ENCODE assay signal across 11 cellular contexts in the genomic region with DNA sequence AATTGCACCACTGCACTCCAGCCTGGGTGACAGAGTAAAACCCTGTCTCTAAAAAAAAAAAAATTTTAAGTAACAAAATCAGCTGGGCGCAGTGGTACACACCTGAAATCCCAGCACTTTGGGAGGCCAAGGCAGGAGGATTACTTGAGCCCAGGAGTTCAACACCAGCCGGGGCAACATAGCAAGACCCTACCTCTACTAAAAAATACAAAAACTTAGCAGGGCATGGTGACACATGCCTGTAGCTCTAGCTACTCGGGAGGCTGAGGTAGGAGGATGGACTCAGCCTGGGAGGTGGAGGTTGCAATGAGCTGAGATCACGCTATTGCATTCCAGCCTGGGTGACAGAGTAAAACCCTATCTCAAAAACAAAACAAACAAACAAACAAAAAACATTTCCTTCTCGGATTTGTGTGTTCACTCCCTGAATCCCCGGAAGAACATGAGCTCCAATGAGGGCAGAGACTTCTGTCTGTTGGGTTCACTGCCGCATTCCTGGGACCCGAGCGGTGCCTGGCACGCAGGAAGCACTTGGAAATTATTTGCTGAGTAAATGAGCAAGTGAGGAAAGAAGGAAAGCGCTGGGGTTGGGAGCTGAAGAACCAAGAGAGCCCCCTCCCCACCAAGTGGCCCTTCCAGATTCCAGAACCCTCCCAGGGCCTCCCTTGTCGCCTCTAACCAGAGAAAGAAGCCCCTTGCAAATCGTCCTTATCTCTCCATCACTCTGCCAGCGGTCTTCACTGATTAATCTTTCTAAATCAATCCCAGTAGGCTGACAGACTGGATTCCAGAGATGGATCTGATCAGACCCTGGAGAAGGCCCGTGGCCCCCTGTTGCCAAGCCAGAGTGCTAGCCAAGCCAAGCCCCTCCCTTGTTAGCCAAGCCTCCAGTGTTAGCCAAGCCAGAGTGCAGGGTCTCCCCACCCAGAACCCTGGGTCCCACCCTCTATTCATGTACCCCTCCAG. TPM values are rescaled to one million over a fixed set of nuclear protein-coding genes. Genes with fewer than 3 reads are reported as not detected.
A peak's percentile ranks its signal among the peaks of the same experiment; 100 is the strongest.
DNase-seq lines count a peak whose midpoint lies in the region; ATAC-seq and TF ChIP-seq lines count a peak whose summit lies in the region.
"Had no signal": no experiment of that assay in that cellular context is flagged by ENCODE, and none has a peak within 500 bp of the region (broad histone marks: within the 10 kb centered on the region; RNA-seq: fewer than 3 reads in every experiment).

No MANE protein-coding gene starts in this region.

- no peaks in the 10 kb centered on the region for H3K36me3 ChIP-seq in prostate gland

- H3K9me3 ChIP-seq in prostate gland = no peaks in the 10 kb centered on the region

- intact Hi-C loops in Calu3 (cut with micrococcal nuclease; ENCODE audit: unreplicated experiment) = no loop called here
- intact Hi-C loops in prostate gland (cut with DNase I) = no loop called here
- intact Hi-C loops in activated CD4-positive, alpha-beta T cell treated with anti-CD3 and anti-CD28 coated beads, Interleukin-2, amount 10 ng/mL, durations not matched to agents 24 days and 14 days (cut with micrococcal nuclease) = no loop called here

- H3K27ac ChIP-seq in RWPE1 = peak overlapping the region; percentile 100
- peak overlapping the region; percentile 99 to 100 for H3K27ac ChIP-seq in prostate gland

- TF ChIP-seq POLR2A in prostate gland (IDR thresholded peaks at IDR 0.05) = no peak

- no peak for ATAC-seq in HG03469 (IDR thresholded peaks at IDR 0.05; ENCODE audit: unreplicated experiment)
- ATAC-seq: naive thymus-derived CD4-positive, alpha-beta T cell had no signal

- CTCF ChIA-PET in Calu3 (lab: Charles Lee) = interaction anchor here (0.7 to 1.3 kb wide), 7 partner anchors 9 to 177 kb away, joined by 3 to 6 read pairs (median 3); no protein-coding TSS in a partner anchor
- CTCF ChIA-PET in RWPE1 (lab: Yijun Ruan, JAX) = interaction anchor here (0.6 to 1.0 kb wide), 6 partner anchors 11 to 486 kb away, joined by 4 to 6 read pairs (median 4); no protein-coding TSS in a partner anchor

- POLR2A ChIA-PET in RWPE1 (lab: Yijun Ruan, JAX; ENCODE audit: low non-redundant PET) = interaction anchor here (0.6 kb wide), 1 partner anchor 14 kb away, joined by 9 read pairs; no protein-coding TSS in a partner anchor

- H3K9me3 Mint-ChIP-seq in Calu3 (ENCODE audit: low read depth, unreplicated experiment) = no peaks in the 10 kb centered on the region
- H3K9me3 Mint-ChIP-seq in activated CD4-positive, alpha-beta T cell treated with anti-CD3 and anti-CD28 coated beads, Interleukin-2, amount 10 ng/mL, durations not matched to agents 24 days and 14 days = no peaks in the 10 kb centered on the region
- H3K9me3 Mint-ChIP-seq: activated CD4-positive, alpha-beta memory T cell treated with anti-CD3 and anti-CD28 coated beads for 36 hours; naive thymus-derived CD4-positive, alpha-beta T cell had no signal

- TSS peak; percentile 1 for BruUV-seq in Calu3 (replicated peaks; lab: Mats Ljungman, UMichigan)

- peak overlapping the region; percentile 99 for H3K4me3 Mint-ChIP-seq in Calu3 (ENCODE audit: low read depth, unreplicated experiment)
- H3K4me3 Mint-ChIP-seq in activated CD4-positive, alpha-beta T cell treated with anti-CD3 and anti-CD28 coated beads, Interleukin-2, amount 10 ng/mL, durations not matched to agents 24 days and 14 days = no peak overlapping the region
- H3K4me3 Mint-ChIP-seq: activated CD4-positive, alpha-beta memory T cell treated with anti-CD3 and anti-CD28 coated beads for 36 hours had no signal

- H3K27ac Mint-ChIP-seq in Calu3 (ENCODE audit: unreplicated experiment) = peak overlapping the region; percentile 94
- H3K27ac Mint-ChIP-seq in activated CD4-positive, alpha-beta T cell treated with anti-CD3 and anti-CD28 coated beads, Interleukin-2, amount 10 ng/mL, durations not matched to agents 24 days and 14 days = no peak overlapping the region
- H3K27ac Mint-ChIP-seq: activated CD4-positive, alpha-beta memory T cell treated with anti-CD3 and anti-CD28 coated beads for 36 hours had no signal

- WGBS in prostate gland = 32% methylated on average over 15 of the region's 15 CpGs

- no peak overlapping the region for H3K4me3 ChIP-seq in fibroblast of the aortic adventitia (ENCODE audit: low read depth, low read length)
- peak overlapping the region in 1 of 2 donors; percentile 98 for H3K4me3 ChIP-seq in prostate gland

- TF ChIP-seq CTCF in Calu3 (IDR thresholded peaks at IDR 0.05; ENCODE audit: unreplicated experiment) = no peak
- no peak for TF ChIP-seq CTCF in RWPE1 (conservative IDR thresholded peaks at IDR 0.05; ENCODE audit: low read depth)
- no peak for TF ChIP-seq CTCF in fibroblast of the aortic adventitia (IDR thresholded peaks at IDR 0.05; ENCODE audit: insufficient read depth, low read length)
- no peak for TF ChIP-seq CTCF in prostate gland (IDR thresholded peaks at IDR 0.05)

- peaks cover 33% of the 10 kb centered on the region for H3K4me1 Mint-ChIP-seq in Calu3 (ENCODE audit: low read depth, unreplicated experiment)
- H3K4me1 Mint-ChIP-seq in activated CD4-positive, alpha-beta T cell treated with anti-CD3 and anti-CD28 coated beads, Interleukin-2, amount 10 ng/mL, durations not matched to agents 24 days and 14 days = peaks cover 8% of the 10 kb centered on the region

- no peaks in the 10 kb centered on the region for H3K27me3 ChIP-seq in prostate gland (replicated peaks; ENCODE audit: insufficient read depth)

- peak; percentile 42 for DNase-seq in Calu3
- no peak for DNase-seq in RWPE1 (ENCODE audit: low spot score)
- peak; percentile 35 for DNase-seq in fibroblast of the aortic adventitia (ENCODE audit: low read depth)
- no peak for DNase-seq in prostate gland (ENCODE audit: low spot score)
- no peak for DNase-seq in NAMALWA (ENCODE audit: low spot score)
- no peak for DNase-seq in NCI-H1694 (lab: John Stamatoyannopoulos, UW)
- DNase-seq in activated CD4-positive, alpha-beta T cell treated with anti-CD3 and anti-CD28 coated beads, Interleukin-2, amount 10 ng/mL, durations not matched to agents 24 days and 14 days = no peak
- DNase-seq: activated CD4-positive, alpha-beta memory T cell treated with anti-CD3 and anti-CD28 coated beads for 36 hours; naive thymus-derived CD4-positive, alpha-beta T cell; NK-92 treated with Interleukin-12 subunit alpha and Interleukin-12 subunit beta, amount 100 ng/mL, for 24 hours had no signal

- H3K36me3 Mint-ChIP-seq in Calu3 (ENCODE audit: insufficient read depth, unreplicated experiment) = peaks cover 86% of the 10 kb centered on the region
- no peaks in the 10 kb centered on the region for H3K36me3 Mint-ChIP-seq in activated CD4-positive, alpha-beta T cell treated with anti-CD3 and anti-CD28 coated beads, Interleukin-2, amount 10 ng/mL, durations not matched to agents 24 days and 14 days (ENCODE audit: low read depth)
- H3K36me3 Mint-ChIP-seq: activated CD4-positive, alpha-beta memory T cell treated with anti-CD3 and anti-CD28 coated beads for 36 hours; naive thymus-derived CD4-positive, alpha-beta T cell had no signal

- peaks cover 10% of the 10 kb centered on the region for H3K4me1 ChIP-seq in prostate gland (replicated peaks)

- no peaks in the 10 kb centered on the region for H3K27me3 Mint-ChIP-seq in Calu3 (ENCODE audit: unreplicated experiment)
- H3K27me3 Mint-ChIP-seq in activated CD4-positive, alpha-beta T cell treated with anti-CD3 and anti-CD28 coated beads, Interleukin-2, amount 10 ng/mL, durations not matched to agents 24 days and 14 days = peaks cover 61% of the 10 kb centered on the region

RNA-seq across cellular contexts. Expression of gene TNRC18, which starts 6.2 kb away (rescaled TPM):
- 213 and 218 TPM in 2 replicates for total RNA-seq in Calu3 (2022)
- 57.8 and 155 TPM in 2 replicates for total RNA-seq in fibroblast of the aortic adventitia (ENCODE audit: low replicate concordance)
- total RNA-seq in prostate gland = 100 to 1,000 TPM; 138 to 290 TPM
- 40.0 and 43.3 TPM in 2 replicates for total RNA-seq in activated CD4-positive, alpha-beta T cell treated with anti-CD3 and anti-CD28 coated beads, Interleukin-2, amount 10 ng/mL, durations not matched to agents 24 days and 14 days

Comparison
In these comparisons a context has a peak if more than half of its experiments do, and no peak if none do; other contexts are left out.
1. DNase-seq: peak in Calu3 (single experiment) and fibroblast of the aortic adventitia (single experiment); none in RWPE1 (single experiment), prostate gland (single experiment), NAMALWA (single experiment), NCI-H1694 (single experiment) and activated CD4-positive, alpha-beta T cell treated with anti-CD3 and anti-CD28 coated beads, Interleukin-2, amount 10 ng/mL, durations not matched to agents 24 days and 14 days (single experiment).